1 cellular context compared by ENCODE assay signal in genomic region chr4:3443750-3444309, GRCh38.
TF ChIP-seq lines count a peak whose summit lies in the region.

No MANE protein-coding gene starts in this region.

TF ChIP-seq in H1, 55 proteins besides CTCF, POLR2A, EP300 and RAD21:
- TF ChIP-seq BRCA1 (IDR thresholded peaks at IDR 0.05; ENCODE audit: low read depth, low read length) (no peak), GABPA (IDR thresholded peaks at IDR 0.05; ENCODE audit: borderline replicate concordance, insufficient read depth, low read length) (no peak), RBBP5 (IDR thresholded peaks at IDR 0.05; ENCODE audit: borderline replicate concordance, low read depth, low read length) (no peak), NRF1 (IDR thresholded peaks at IDR 0.05; ENCODE audit: low read depth, low read length) (no peak), YY1 (IDR thresholded peaks at IDR 0.05; ENCODE audit: low read depth, low read length) (no peak), CEBPB (IDR thresholded peaks at IDR 0.05; ENCODE audit: low read depth, low read length) (no peak), POU5F1 (IDR thresholded peaks at IDR 0.05; ENCODE audit: low read depth, low read length) (no peak), KDM4A (IDR thresholded peaks at IDR 0.05; ENCODE audit: low read depth, low read length, severe bottlenecking) (no peak), SP1 (IDR thresholded peaks at IDR 0.05; ENCODE audit: low read depth, low read length) (no peak), GTF2F1 (IDR thresholded peaks at IDR 0.05; ENCODE audit: borderline replicate concordance, low read depth, low read length) (no peak), HDAC2 (IDR thresholded peaks at IDR 0.05; ENCODE audit: borderline replicate concordance in 1 of 2, low read depth in 2 of 2, low read length in 2 of 2) (no peak), TAF7 (optimal IDR thresholded peaks at IDR 0.05; ENCODE audit: borderline replicate concordance, low read depth, low read length) (no peak), CHD1 (IDR thresholded peaks at IDR 0.05; ENCODE audit: low read depth, low read length) (no peak)
